ENCODE assay signal across 20 cellular contexts in genomic region chr6:6994796-6995195, GRCh38.
DNase-seq lines count a peak whose midpoint lies in the region; ATAC-seq and TF ChIP-seq lines count a peak whose summit lies in the region.
"Had no signal": no experiment of that assay in that cellular context is flagged by ENCODE, and none has a peak within 500 bp of the region (broad histone marks: within the 10 kb centered on the region; RNA-seq: fewer than 3 reads in every experiment).

No MANE protein-coding gene starts in this region.

- intact Hi-C loops in left ventricle myocardium inferior (cut with micrococcal nuclease), result no loop called here

- no peak overlapping the region for H2BK15ac ChIP-seq in mesendoderm (replicated peaks; ENCODE audit: low read depth)

- H3K36me3 Mint-ChIP-seq in GM23338 (ENCODE audit: low read depth) (no peaks in the 10 kb centered on the region), chondrocyte (ENCODE audit: low read depth) (no peaks in the 10 kb centered on the region)
- H3K36me3 Mint-ChIP-seq in stimulated activated effector memory CD8-positive, alpha-beta T cell treated with anti-CD3 and anti-CD28 coated beads, Interleukin-12 subunit alpha, Interleukin-12 subunit beta, amount 100 ng/mL, for 72 hours, result no peaks in the 10 kb centered on the region
- H3K36me3 Mint-ChIP-seq: CD4-positive, CD25-positive, alpha-beta regulatory T cell had no signal

- H3K9me3 ChIP-seq in left ventricle myocardium inferior (replicated peaks), result no peaks in the 10 kb centered on the region
- H3K9me3 ChIP-seq: BLaER1 had no signal

- no peak overlapping the region for H3K18ac ChIP-seq in mesendoderm (ENCODE audit: low read length)

- H3K9ac ChIP-seq in mesendoderm (ENCODE audit: low read length), result no peak overlapping the region
- H3K9ac ChIP-seq: BLaER1 had no signal

- H3K4ac ChIP-seq in mesendoderm (ENCODE audit: low read depth, low read length), result no peak overlapping the region

- H3K27ac ChIP-seq in GM23338 (ENCODE audit: low read depth) (no peak overlapping the region), left ventricle myocardium inferior (replicated peaks) (peak overlapping the region; percentile 80), mesendoderm (ENCODE audit: low read depth, low read length) (no peak overlapping the region)
- H3K27ac ChIP-seq: BLaER1 had no signal

- DNase-seq in GM23338 (ENCODE audit: low spot score) (no peak), NCI-H526 treated with DMSO at 0.1 percent for 48 hours (lab: John Stamatoyannopoulos, UW) (peak; percentile 77), left ventricle myocardium inferior (peak; percentile 64), mesendoderm (no peak), chondrocyte (ENCODE audit: low spot score) (no peak), NCI-H345 (lab: John Stamatoyannopoulos, UW) (no peak)
- no peak for DNase-seq in stimulated activated effector memory CD8-positive, alpha-beta T cell treated with anti-CD3 and anti-CD28 coated beads, Interleukin-12 subunit alpha, Interleukin-12 subunit beta, amount 100 ng/mL, for 72 hours (ENCODE audit: low spot score in 2 of 2)
- DNase-seq in activated CD8-positive, alpha-beta memory T cell treated with anti-CD3 and anti-CD28 coated beads for 24 hours, result no peak
- DNase-seq: CD4-positive, CD25-positive, alpha-beta regulatory T cell; Karpas-422; NCI-H1092; NCI-H1417 treated with DMSO at 0.1 percent for 48 hours; NCI-H1694 treated with DMSO at 0.1 percent for 48 hours; NCI-H2081; NCI-H2171; NCI-H226; NCI-H510A treated with DMSO at 0.1 percent for 48 hours; NCI-H774; SHP77 had no signal

- no peaks in the 10 kb centered on the region for H3F3A ChIP-seq in GM23338 (replicated peaks; ENCODE audit: low read depth)

- H3K9me3 Mint-ChIP-seq in GM23338 (no peaks in the 10 kb centered on the region), chondrocyte (ENCODE audit: low read depth) (no peaks in the 10 kb centered on the region)
- H3K9me3 Mint-ChIP-seq in stimulated activated effector memory CD8-positive, alpha-beta T cell treated with anti-CD3 and anti-CD28 coated beads, Interleukin-12 subunit alpha, Interleukin-12 subunit beta, amount 100 ng/mL, for 72 hours, result no peaks in the 10 kb centered on the region
- H3K9me3 Mint-ChIP-seq: CD4-positive, CD25-positive, alpha-beta regulatory T cell had no signal

- H3K4me2 ChIP-seq in GM23338 (no peak overlapping the region), mesendoderm (ENCODE audit: low read length) (no peak overlapping the region)
- H3K4me2 ChIP-seq: BLaER1 had no signal

- no peak overlapping the region for H3K4me3 ChIP-seq in GM23338
- no peak overlapping the region for H3K4me3 ChIP-seq in left ventricle myocardium inferior
- no peak overlapping the region for H3K4me3 ChIP-seq in mesendoderm (ENCODE audit: low read length)
- H3K4me3 ChIP-seq: BLaER1 had no signal

- peaks cover 10% of the 10 kb centered on the region for H3K4me1 ChIP-seq in GM23338 (ENCODE audit: insufficient read depth)
- peaks cover 26% of the 10 kb centered on the region for H3K4me1 ChIP-seq in left ventricle myocardium inferior
- H3K4me1 ChIP-seq in mesendoderm (ENCODE audit: control insufficient read depth, low read depth, low read length), result no peaks in the 10 kb centered on the region
- H3K4me1 ChIP-seq: BLaER1 had no signal

- TF ChIP-seq CTCF in GM23338 (conservative IDR thresholded peaks at IDR 0.05; ENCODE audit: low read depth in 2 of 2), result no peak
- no peak for TF ChIP-seq CTCF in left ventricle myocardium inferior (IDR thresholded peaks at IDR 0.05; ENCODE audit: borderline replicate concordance)
- no peak for TF ChIP-seq CTCF in chondrocyte (IDR thresholded peaks at IDR 0.05)

- H3K79me2 ChIP-seq in GM23338 (replicated peaks; ENCODE audit: insufficient read depth) (no peaks in the 10 kb centered on the region), mesendoderm (ENCODE audit: control insufficient read depth, insufficient read depth, low read length) (no peaks in the 10 kb centered on the region)

- no peak overlapping the region for H4K5ac ChIP-seq in mesendoderm (ENCODE audit: low read length)

- no peak overlapping the region for H4K8ac ChIP-seq in mesendoderm (ENCODE audit: low read depth, low read length)

- H3K56ac ChIP-seq in mesendoderm (ENCODE audit: low read length), result no peak overlapping the region

- no peak overlapping the region for H2AK5ac ChIP-seq in mesendoderm (ENCODE audit: low read length)

- H3K27me3 ChIP-seq in GM23338 (ENCODE audit: insufficient read depth) (no peaks in the 10 kb centered on the region), left ventricle myocardium inferior (ENCODE audit: low read depth) (no peaks in the 10 kb centered on the region), mesendoderm (ENCODE audit: insufficient read depth, low read length, poor library complexity) (no peaks in the 10 kb centered on the region)
- H3K27me3 ChIP-seq: BLaER1 had no signal

- H3K4me3 Mint-ChIP-seq in GM23338, result no peak overlapping the region
- H3K4me3 Mint-ChIP-seq in chondrocyte (ENCODE audit: unreplicated experiment), result no peak overlapping the region
- no peak overlapping the region for H3K4me3 Mint-ChIP-seq in stimulated activated effector memory CD8-positive, alpha-beta T cell treated with anti-CD3 and anti-CD28 coated beads, Interleukin-12 subunit alpha, Interleukin-12 subunit beta, amount 100 ng/mL, for 72 hours
- H3K4me3 Mint-ChIP-seq: CD4-positive, CD25-positive, alpha-beta regulatory T cell had no signal

- H4K20me1 ChIP-seq in GM23338 (replicated peaks; ENCODE audit: insufficient read depth), result no peaks in the 10 kb centered on the region
- H4K20me1 ChIP-seq: BLaER1 had no signal

- H3K23ac ChIP-seq in mesendoderm (ENCODE audit: low read length), result peak overlapping the region; percentile 50

- H3K27me3 Mint-ChIP-seq in GM23338 (ENCODE audit: insufficient read depth, low read depth, poor library complexity) (peaks cover 2% of the 10 kb centered on the region), chondrocyte (ENCODE audit: low read depth) (no peaks in the 10 kb centered on the region)

- no peaks in the 10 kb centered on the region for H3K9me2 ChIP-seq in GM23338 (ENCODE audit: insufficient read depth)

- H2BK120ac ChIP-seq in mesendoderm (ENCODE audit: low read depth, low read length), result no peak overlapping the region

- H3K4me1 Mint-ChIP-seq in GM23338 (peaks cover 13% of the 10 kb centered on the region), chondrocyte (ENCODE audit: low read depth) (peaks cover 8% of the 10 kb centered on the region)
- H3K4me1 Mint-ChIP-seq in stimulated activated effector memory CD8-positive, alpha-beta T cell treated with anti-CD3 and anti-CD28 coated beads, Interleukin-12 subunit alpha, Interleukin-12 subunit beta, amount 100 ng/mL, for 72 hours, result no peaks in the 10 kb centered on the region
- H3K4me1 Mint-ChIP-seq: CD4-positive, CD25-positive, alpha-beta regulatory T cell had no signal

- H3K36me3 ChIP-seq in GM23338 (ENCODE audit: insufficient read depth), result no peaks in the 10 kb centered on the region
- no peaks in the 10 kb centered on the region for H3K36me3 ChIP-seq in left ventricle myocardium inferior
- no peaks in the 10 kb centered on the region for H3K36me3 ChIP-seq in mesendoderm (ENCODE audit: control insufficient read depth, insufficient read depth, low read length)
- H3K36me3 ChIP-seq: BLaER1 had no signal

- H2AFZ ChIP-seq in GM23338, result 0 out of 2 replicates have a peak overlapping the region, but pooled peaks have one; percentile 59

- ATAC-seq in GM23338, result no peak
- no peak for ATAC-seq in stimulated activated effector memory CD8-positive, alpha-beta T cell treated with anti-CD3 and anti-CD28 coated beads, Interleukin-12 subunit alpha, Interleukin-12 subunit beta, amount 100 ng/mL, for 72 hours

- no CpG with 5 or more reads among the region's 8 CpGs for WGBS in mesendoderm (ENCODE audit: extremely low coverage, insufficient coverage, low lambda C conversion rate)

- H2BK5ac ChIP-seq in mesendoderm (ENCODE audit: low read length), result no peak overlapping the region

- no peak overlapping the region for H3K27ac Mint-ChIP-seq in GM23338
- no peak overlapping the region for H3K27ac Mint-ChIP-seq in chondrocyte (ENCODE audit: unreplicated experiment)
- H3K27ac Mint-ChIP-seq in stimulated activated effector memory CD8-positive, alpha-beta T cell treated with anti-CD3 and anti-CD28 coated beads, Interleukin-12 subunit alpha, Interleukin-12 subunit beta, amount 100 ng/mL, for 72 hours, result no peak overlapping the region
- H3K27ac Mint-ChIP-seq: CD4-positive, CD25-positive, alpha-beta regulatory T cell had no signal

- H3K79me1 ChIP-seq in mesendoderm (ENCODE audit: low read length), result no peaks in the 10 kb centered on the region

TF ChIP-seq in GM23338, 12 proteins besides CTCF, POLR2A, EP300 and RAD21 (continues in another document):
- TF ChIP-seq NANOG (IDR thresholded peaks at IDR 0.05; ENCODE audit: borderline replicate concordance) (no peak), CREB1 (CRISPR knock-in tag; IDR thresholded peaks at IDR 0.05; ENCODE audit: low read depth) (no peak), EZH2 (IDR thresholded peaks at IDR 0.05; ENCODE audit: low read depth, unreplicated experiment) (no peak), ZNF114 (CRISPR knock-in tag; IDR thresholded peaks at IDR 0.05) (no peak), JUNB (IDR thresholded peaks at IDR 0.05; ENCODE audit: unreplicated experiment) (no peak), POLR2AphosphoS5 (IDR thresholded peaks at IDR 0.05; ENCODE audit: low read depth) (no peak)
- TF ChIP-seq, protein P1, sequence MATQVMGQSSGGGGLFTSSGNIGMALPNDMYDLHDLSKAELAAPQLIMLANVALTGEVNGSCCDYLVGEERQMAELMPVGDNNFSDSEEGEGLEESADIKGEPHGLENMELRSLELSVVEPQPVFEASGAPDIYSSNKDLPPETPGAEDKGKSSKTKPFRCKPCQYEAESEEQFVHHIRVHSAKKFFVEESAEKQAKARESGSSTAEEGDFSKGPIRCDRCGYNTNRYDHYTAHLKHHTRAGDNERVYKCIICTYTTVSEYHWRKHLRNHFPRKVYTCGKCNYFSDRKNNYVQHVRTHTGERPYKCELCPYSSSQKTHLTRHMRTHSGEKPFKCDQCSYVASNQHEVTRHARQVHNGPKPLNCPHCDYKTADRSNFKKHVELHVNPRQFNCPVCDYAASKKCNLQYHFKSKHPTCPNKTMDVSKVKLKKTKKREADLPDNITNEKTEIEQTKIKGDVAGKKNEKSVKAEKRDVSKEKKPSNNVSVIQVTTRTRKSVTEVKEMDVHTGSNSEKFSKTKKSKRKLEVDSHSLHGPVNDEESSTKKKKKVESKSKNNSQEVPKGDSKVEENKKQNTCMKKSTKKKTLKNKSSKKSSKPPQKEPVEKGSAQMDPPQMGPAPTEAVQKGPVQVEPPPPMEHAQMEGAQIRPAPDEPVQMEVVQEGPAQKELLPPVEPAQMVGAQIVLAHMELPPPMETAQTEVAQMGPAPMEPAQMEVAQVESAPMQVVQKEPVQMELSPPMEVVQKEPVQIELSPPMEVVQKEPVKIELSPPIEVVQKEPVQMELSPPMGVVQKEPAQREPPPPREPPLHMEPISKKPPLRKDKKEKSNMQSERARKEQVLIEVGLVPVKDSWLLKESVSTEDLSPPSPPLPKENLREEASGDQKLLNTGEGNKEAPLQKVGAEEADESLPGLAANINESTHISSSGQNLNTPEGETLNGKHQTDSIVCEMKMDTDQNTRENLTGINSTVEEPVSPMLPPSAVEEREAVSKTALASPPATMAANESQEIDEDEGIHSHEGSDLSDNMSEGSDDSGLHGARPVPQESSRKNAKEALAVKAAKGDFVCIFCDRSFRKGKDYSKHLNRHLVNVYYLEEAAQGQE (IDR thresholded peaks at IDR 0.05; ENCODE audit: unreplicated experiment), result no peak

Comparison
In these comparisons a context has a peak if more than half of its experiments do, and no peak if none do; other contexts are left out.
1. DNase-seq: peak in NCI-H526 treated with DMSO at 0.1 percent for 48 hours (single experiment) and left ventricle myocardium inferior (single experiment); none in GM23338 (single experiment), mesendoderm (single experiment), chondrocyte (single experiment), stimulated activated effector memory CD8-positive, alpha-beta T cell treated with anti-CD3 and anti-CD28 coated beads, Interleukin-12 subunit alpha, Interleukin-12 subunit beta, amount 100 ng/mL, for 72 hours (0 of 2), activated CD8-positive, alpha-beta memory T cell treated with anti-CD3 and anti-CD28 coated beads for 24 hours (single experiment) and NCI-H345 (single experiment).